9 cellular contexts compared by ENCODE assay signal in the genomic region with DNA sequence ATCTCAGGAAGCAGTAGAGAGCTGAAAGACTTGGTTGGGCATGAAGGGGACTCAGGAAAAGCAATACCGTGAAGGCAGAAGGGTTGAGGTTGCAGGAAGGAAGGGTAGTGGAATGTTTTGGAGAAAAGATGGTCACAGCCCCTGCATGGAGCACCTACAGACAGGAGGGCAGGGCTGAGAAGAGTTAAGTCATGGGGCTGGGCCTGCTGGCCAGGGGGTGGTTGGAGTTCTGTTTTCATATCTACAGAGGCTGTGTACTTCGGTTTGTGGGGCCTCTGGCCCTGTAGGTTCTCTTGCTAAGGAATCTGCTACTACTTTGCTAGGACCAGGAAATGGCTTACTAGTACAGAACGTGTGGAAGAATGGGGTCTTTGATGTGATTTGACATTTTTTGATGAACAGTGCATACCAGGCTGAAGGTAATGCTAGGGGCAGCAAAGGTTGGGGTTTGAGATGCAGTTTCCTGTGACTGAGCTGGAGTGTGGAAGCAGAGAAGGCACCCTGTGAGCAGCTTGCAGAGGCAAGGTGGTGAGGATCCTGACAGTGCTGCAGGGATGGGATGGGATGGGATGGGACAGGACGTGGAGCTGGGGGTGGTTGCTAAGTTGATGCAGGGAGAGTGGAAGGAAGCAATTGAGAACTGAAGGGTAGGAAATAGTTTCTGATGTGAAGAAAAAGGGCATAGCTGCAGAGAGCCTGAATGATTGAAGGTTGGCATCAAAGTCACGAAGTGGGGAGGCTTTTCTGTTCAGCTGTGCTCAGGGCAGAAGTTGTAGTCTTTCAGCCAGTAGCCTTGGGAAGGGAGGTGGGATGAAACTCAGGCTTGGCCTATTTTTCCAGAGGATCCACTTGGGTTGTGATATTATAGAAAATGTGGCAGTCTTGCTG. TPM values are rescaled to one million over a fixed set of nuclear protein-coding genes. Genes with fewer than 3 reads are reported as not detected.
DNase-seq lines count a peak whose midpoint lies in the region; ATAC-seq, FAIRE-seq and TF ChIP-seq lines count a peak whose summit lies in the region.
"Had no signal": no experiment of that assay in that cellular context is flagged by ENCODE, and none has a peak within 500 bp of the region (broad histone marks: within the 10 kb centered on the region; RNA-seq: fewer than 3 reads in every experiment).

No MANE protein-coding gene starts in this region.

- no peaks in the 10 kb centered on the region for H3K27me3 Mint-ChIP-seq in CD4-positive, alpha-beta T cell
- H3K27me3 Mint-ChIP-seq in WTC11 (ENCODE audit: low read depth) = no peaks in the 10 kb centered on the region

- H3K27ac Mint-ChIP-seq in CD4-positive, alpha-beta T cell = peak overlapping the region; percentile 76
- H3K27ac Mint-ChIP-seq in WTC11 = peak overlapping the region; percentile 95

- H3K79me1 ChIP-seq in mesendoderm (ENCODE audit: low read length) = peaks cover 22% of the 10 kb centered on the region

- POLR2A ChIA-PET in CD4-positive, alpha-beta T cell (lab: Charles Lee) = interaction anchor here (1.0 to 2.2 kb wide), 2 partner anchors 8 to 12 kb away, joined by 3 to 11 read pairs; a partner anchor contains a TSS
- POLR2A ChIA-PET in WTC11 (lab: Charles Lee) = no interaction called here

- DNase-seq in CD4-positive, alpha-beta T cell = no peak
- no peak for DNase-seq in WTC11 (ENCODE audit: low spot score)
- no peak for DNase-seq in mesendoderm
- no peak for DNase-seq in kidney
- no peak for DNase-seq in stimulated activated CD4-positive, alpha-beta T cell treated with anti-CD3 and anti-CD28 coated beads, Interleukin-2, amount 100 ng/mL, for 24 hours
- DNase-seq in left lung = no peak
- DNase-seq in islet precursor cell = no peak
- DNase-seq: adrenal gland had no signal

- intact Hi-C loops in CD4-positive, alpha-beta T cell (cut with DNase I, micrococcal nuclease) = no loop called here
- intact Hi-C loops in kidney (cut with DNase I) (loop anchor here (10.0 kb wide), 1 partner anchor 1153 kb away; no protein-coding TSS in a partner anchor), left lung (cut with DNase I) (loop anchor here in 1 of 2 donors (10.0 kb wide), 2 partner anchors 613 to 1153 kb away; no protein-coding TSS in a partner anchor)

- H3K27ac ChIP-seq in CD4-positive, alpha-beta T cell (ENCODE audit: low read depth, low read length) = no peak overlapping the region
- H3K27ac ChIP-seq in mesendoderm (ENCODE audit: low read depth, low read length) (no peak overlapping the region), kidney (ENCODE audit: low read depth in 2 of 2, low read length in 2 of 2) (no peak overlapping the region), left lung (no peak overlapping the region)

- H3K9me3 Mint-ChIP-seq in CD4-positive, alpha-beta T cell = no peaks in the 10 kb centered on the region
- no peaks in the 10 kb centered on the region for H3K9me3 Mint-ChIP-seq in WTC11

- H3K79me2 ChIP-seq in mesendoderm (ENCODE audit: control insufficient read depth, insufficient read depth, low read length) = peaks cover 33% of the 10 kb centered on the region

- TF ChIP-seq CTCF in CD4-positive, alpha-beta T cell (IDR thresholded peaks at IDR 0.05) = no peak
- TF ChIP-seq CTCF in WTC11 (IDR thresholded peaks at IDR 0.05) (no peak), kidney (IDR thresholded peaks at IDR 0.05; ENCODE audit: borderline replicate concordance, extremely low read depth, insufficient read depth) (no peak), left lung (IDR thresholded peaks at IDR 0.05) (no peak)

- no CpG with 5 or more reads among the region's 5 CpGs for WGBS in mesendoderm (ENCODE audit: extremely low coverage, insufficient coverage, low lambda C conversion rate)

- no peak overlapping the region for H2BK5ac ChIP-seq in mesendoderm (ENCODE audit: low read length)

- peaks cover 72% of the 10 kb centered on the region for H3K36me3 Mint-ChIP-seq in CD4-positive, alpha-beta T cell (ENCODE audit: low read depth)
- peaks cover 66% of the 10 kb centered on the region for H3K36me3 Mint-ChIP-seq in WTC11

- no peak overlapping the region for H3K4me2 ChIP-seq in mesendoderm (ENCODE audit: low read length)

- no peak for FAIRE-seq in kidney (lab: Jason Lieb, UNC)

- no peak overlapping the region for H3K23ac ChIP-seq in mesendoderm (ENCODE audit: low read length)

- H2BK15ac ChIP-seq in mesendoderm (replicated peaks; ENCODE audit: low read depth) = no peak overlapping the region

- no peak overlapping the region for H3K4me3 Mint-ChIP-seq in CD4-positive, alpha-beta T cell
- peak overlapping the region; percentile 5; the same call in 1 of the 2 replicates for H3K4me3 Mint-ChIP-seq in WTC11

- H3K27me3 ChIP-seq in CD4-positive, alpha-beta T cell (ENCODE audit: control insufficient read depth, insufficient read depth, low read length) = no peaks in the 10 kb centered on the region
- H3K27me3 ChIP-seq in mesendoderm (ENCODE audit: insufficient read depth, low read length, poor library complexity) (no peaks in the 10 kb centered on the region), left lung (no peaks in the 10 kb centered on the region)
- H3K27me3 ChIP-seq: adrenal gland had no signal

- H3K9me3 ChIP-seq in CD4-positive, alpha-beta T cell (ENCODE audit: control insufficient read depth, low read length) = no peaks in the 10 kb centered on the region
- no peaks in the 10 kb centered on the region for H3K9me3 ChIP-seq in kidney (ENCODE audit: control insufficient read depth in 1 of 2, low read length in 2 of 2)
- no peaks in the 10 kb centered on the region for H3K9me3 ChIP-seq in left lung
- H3K9me3 ChIP-seq: adrenal gland had no signal

- peaks cover 57% of the 10 kb centered on the region for H3K4me1 Mint-ChIP-seq in CD4-positive, alpha-beta T cell (ENCODE audit: low read depth)
- peaks cover 79% of the 10 kb centered on the region for H3K4me1 Mint-ChIP-seq in WTC11

- no peak overlapping the region for H3K9ac ChIP-seq in mesendoderm (ENCODE audit: low read length)
- H3K9ac ChIP-seq in kidney (ENCODE audit: low read length in 2 of 2) = no peak overlapping the region

- no peak overlapping the region for H3K4ac ChIP-seq in mesendoderm (ENCODE audit: low read depth, low read length)

- no peak overlapping the region for H4K5ac ChIP-seq in mesendoderm (ENCODE audit: low read length)

- H2BK120ac ChIP-seq in mesendoderm (ENCODE audit: low read depth, low read length) = no peak overlapping the region

- H3K56ac ChIP-seq in mesendoderm (ENCODE audit: low read length) = peak overlapping the region; percentile 26

- H4K8ac ChIP-seq in mesendoderm (ENCODE audit: low read depth, low read length) = no peak overlapping the region

- peak; percentile 48 for TF ChIP-seq POLR2A in GM18505 (IDR thresholded peaks at IDR 0.05; ENCODE audit: borderline replicate concordance, extremely low read depth, insufficient read depth, insufficient read length)

- CTCF ChIA-PET in CD4-positive, alpha-beta T cell (lab: Charles Lee) = no interaction called here
- CTCF ChIA-PET in WTC11 (lab: Charles Lee) = interaction anchor here (2.5 kb wide), 1 partner anchor 12 kb away, joined by 7 read pairs; a partner anchor contains a TSS

- ATAC-seq in CD4-positive, alpha-beta T cell (ENCODE audit: poor library complexity) = no peak
- ATAC-seq in GM18505 (IDR thresholded peaks at IDR 0.05; ENCODE audit: unreplicated experiment) = no peak
- no peak for ATAC-seq in WTC11
- no peak for ATAC-seq in left lung

- no peak overlapping the region for H3K18ac ChIP-seq in mesendoderm (ENCODE audit: low read length)

- H3K4me1 ChIP-seq in mesendoderm (ENCODE audit: control insufficient read depth, low read depth, low read length) = peaks cover 3% of the 10 kb centered on the region
- peaks cover 4% of the 10 kb centered on the region in 2 donors for H3K4me1 ChIP-seq in kidney (ENCODE audit: control insufficient read depth in 1 of 2, insufficient read depth in 1 of 2, low read depth in 1 of 2, low read length in 2 of 2)
- peaks cover 7 to 44% of the 10 kb centered on the region in 2 donors for H3K4me1 ChIP-seq in left lung

- no peak overlapping the region for H2AK5ac ChIP-seq in mesendoderm (ENCODE audit: low read length)

- H3K4me3 ChIP-seq in mesendoderm (ENCODE audit: low read length) (no peak overlapping the region), kidney (ENCODE audit: low read length in 2 of 2) (no peak overlapping the region), left lung (no peak overlapping the region)
- H3K4me3 ChIP-seq: adrenal gland had no signal

- H3K36me3 ChIP-seq in mesendoderm (ENCODE audit: control insufficient read depth, insufficient read depth, low read length) (peaks cover 36% of the 10 kb centered on the region), kidney (ENCODE audit: control insufficient read depth in 1 of 2, insufficient read depth in 2 of 2, low read length in 2 of 2) (peaks cover 31 to 48% of the 10 kb centered on the region in 2 donors), left lung (peaks cover 0 to 75% of the 10 kb centered on the region in 2 donors)

TF ChIP-seq in WTC11, 78 proteins besides CTCF, POLR2A, EP300 and RAD21 (continues in another document):
- no peak; the same call in none of the 2 replicates for TF ChIP-seq PRRX2 (CRISPR knock-in tag; IDR thresholded peaks at IDR 0.05)
- TF ChIP-seq EMX1 (CRISPR knock-in tag; IDR thresholded peaks at IDR 0.05) = peak; percentile 68; the same call in 1 of the 2 replicates
- TF ChIP-seq FOXJ3 (CRISPR knock-in tag; IDR thresholded peaks at IDR 0.05; ENCODE audit: borderline replicate concordance) = no peak
- TF ChIP-seq ZNF121 (CRISPR knock-in tag; IDR thresholded peaks at IDR 0.05) = no peak
- TF ChIP-seq, protein P1, sequence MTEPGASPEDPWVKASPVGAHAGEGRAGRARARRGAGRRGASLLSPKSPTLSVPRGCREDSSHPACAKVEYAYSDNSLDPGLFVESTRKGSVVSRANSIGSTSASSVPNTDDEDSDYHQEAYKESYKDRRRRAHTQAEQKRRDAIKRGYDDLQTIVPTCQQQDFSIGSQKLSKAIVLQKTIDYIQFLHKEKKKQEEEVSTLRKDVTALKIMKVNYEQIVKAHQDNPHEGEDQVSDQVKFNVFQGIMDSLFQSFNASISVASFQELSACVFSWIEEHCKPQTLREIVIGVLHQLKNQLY (CRISPR knock-in tag; IDR thresholded peaks at IDR 0.05) = no peak

RNA-seq across cellular contexts. Expression of a gene that starts 7.8 kb away (rescaled TPM):
- total RNA-seq in CD4-positive, alpha-beta T cell = 1,000 to 10,000 TPM; 1,812 to 1,903 TPM
- 1,819 to 2,002 TPM (median 1,916 TPM) in 3 replicates for total RNA-seq in WTC11 (2021)
- 5,468 TPM for polyA plus RNA-seq in mesendoderm (2013, experiment 1 of 2)
- polyA plus RNA-seq in mesendoderm (2013, experiment 2 of 2) = 5,481 TPM
- 1,088 TPM for total RNA-seq in kidney
- 3,199 TPM for polyA plus RNA-seq in kidney (ENCODE audit: insufficient read depth, low read depth, low replicate concordance)
- 1,000 to 10,000 TPM; 1,239 to 1,263 TPM for total RNA-seq in left lung

RNA-seq across cellular contexts. Expression of a gene that starts 12.1 kb away (rescaled TPM):
- 1 to 10 TPM; 6.7 to 6.9 TPM for total RNA-seq in CD4-positive, alpha-beta T cell
- total RNA-seq in WTC11 (2021) (27.5 to 32.2 TPM (median 27.9 TPM) in 3 replicates), kidney (13.3 TPM), left lung (10 to 100 TPM; 14.0 to 14.1 TPM)
- polyA plus RNA-seq in mesendoderm (2013, experiment 1 of 2) = 14.8 TPM
- polyA plus RNA-seq in mesendoderm (2013, experiment 2 of 2) = 14.8 TPM
- 4.9 TPM for polyA plus RNA-seq in kidney (ENCODE audit: insufficient read depth, low read depth, low replicate concordance)
